Comparison of ENCODE assay signal across 2 cellular contexts in the genomic region with DNA sequence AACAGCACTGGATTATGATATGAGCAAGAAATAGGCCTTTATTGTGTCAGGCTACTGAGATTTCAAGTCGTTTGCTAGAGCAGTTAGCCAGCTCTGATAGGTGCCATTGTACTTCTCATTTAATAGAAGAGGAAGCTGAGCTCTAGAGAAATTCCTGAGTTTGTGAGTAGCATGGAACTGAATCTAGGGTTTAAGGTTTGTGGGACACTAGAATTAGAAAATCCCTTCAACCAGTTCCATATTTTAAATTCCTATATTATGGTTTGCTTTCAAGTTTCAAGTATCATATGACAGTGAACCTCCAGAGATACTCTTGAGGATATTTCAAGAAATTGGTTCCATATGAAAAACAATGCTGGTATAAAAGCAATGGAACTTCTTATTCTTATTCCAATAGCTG.
TF ChIP-seq lines count a peak whose summit lies in the region.

No MANE protein-coding gene starts in this region.

TF ChIP-seq in SK-N-SH treated with all-trans-retinoic acid at 6 μM for 48 hours, 23 proteins besides CTCF, POLR2A, EP300 and RAD21:
- TF ChIP-seq, protein P1, sequence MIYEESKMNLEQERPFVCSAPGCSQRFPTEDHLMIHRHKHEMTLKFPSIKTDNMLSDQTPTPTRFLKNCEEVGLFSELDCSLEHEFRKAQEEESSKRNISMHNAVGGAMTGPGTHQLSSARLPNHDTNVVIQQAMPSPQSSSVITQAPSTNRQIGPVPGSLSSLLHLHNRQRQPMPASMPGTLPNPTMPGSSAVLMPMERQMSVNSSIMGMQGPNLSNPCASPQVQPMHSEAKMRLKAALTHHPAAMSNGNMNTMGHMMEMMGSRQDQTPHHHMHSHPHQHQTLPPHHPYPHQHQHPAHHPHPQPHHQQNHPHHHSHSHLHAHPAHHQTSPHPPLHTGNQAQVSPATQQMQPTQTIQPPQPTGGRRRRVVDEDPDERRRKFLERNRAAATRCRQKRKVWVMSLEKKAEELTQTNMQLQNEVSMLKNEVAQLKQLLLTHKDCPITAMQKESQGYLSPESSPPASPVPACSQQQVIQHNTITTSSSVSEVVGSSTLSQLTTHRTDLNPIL (CRISPR knock-in tag; IDR thresholded peaks at IDR 0.05; ENCODE audit: low read depth): no peak
- TF ChIP-seq GLIS3 (CRISPR knock-in tag; IDR thresholded peaks at IDR 0.05) (no peak), ZC3H10 (CRISPR knock-in tag; IDR thresholded peaks at IDR 0.05) (no peak), ISL1 (CRISPR knock-in tag; IDR thresholded peaks at IDR 0.05) (no peak), ZNF565 (CRISPR knock-in tag; conservative IDR thresholded peaks at IDR 0.05; ENCODE audit: low read depth) (no peak), ZFP30 (CRISPR knock-in tag; IDR thresholded peaks at IDR 0.05) (no peak), ZNF70 (CRISPR knock-in tag; IDR thresholded peaks at IDR 0.05) (no peak), PPARA (CRISPR knock-in tag; IDR thresholded peaks at IDR 0.05; ENCODE audit: borderline replicate concordance) (no peak), ESRRG (CRISPR knock-in tag; IDR thresholded peaks at IDR 0.05) (no peak), ARNTL (CRISPR knock-in tag; IDR thresholded peaks at IDR 0.05; ENCODE audit: borderline replicate concordance, low read depth) (no peak), OSR1 (CRISPR knock-in tag; IDR thresholded peaks at IDR 0.05) (no peak), RARB (CRISPR knock-in tag; IDR thresholded peaks at IDR 0.05) (no peak), TOX (CRISPR knock-in tag; IDR thresholded peaks at IDR 0.05; ENCODE audit: borderline replicate concordance) (no peak), CSDC2 (CRISPR knock-in tag; IDR thresholded peaks at IDR 0.05) (no peak), BACH2 (CRISPR knock-in tag; IDR thresholded peaks at IDR 0.05; ENCODE audit: borderline replicate concordance) (no peak), ZFP3 (CRISPR knock-in tag; IDR thresholded peaks at IDR 0.05) (no peak), SNAI2 (CRISPR knock-in tag; IDR thresholded peaks at IDR 0.05) (no peak), TSHZ2 (CRISPR knock-in tag; IDR thresholded peaks at IDR 0.05) (no peak)
- TF ChIP-seq, protein P2, sequence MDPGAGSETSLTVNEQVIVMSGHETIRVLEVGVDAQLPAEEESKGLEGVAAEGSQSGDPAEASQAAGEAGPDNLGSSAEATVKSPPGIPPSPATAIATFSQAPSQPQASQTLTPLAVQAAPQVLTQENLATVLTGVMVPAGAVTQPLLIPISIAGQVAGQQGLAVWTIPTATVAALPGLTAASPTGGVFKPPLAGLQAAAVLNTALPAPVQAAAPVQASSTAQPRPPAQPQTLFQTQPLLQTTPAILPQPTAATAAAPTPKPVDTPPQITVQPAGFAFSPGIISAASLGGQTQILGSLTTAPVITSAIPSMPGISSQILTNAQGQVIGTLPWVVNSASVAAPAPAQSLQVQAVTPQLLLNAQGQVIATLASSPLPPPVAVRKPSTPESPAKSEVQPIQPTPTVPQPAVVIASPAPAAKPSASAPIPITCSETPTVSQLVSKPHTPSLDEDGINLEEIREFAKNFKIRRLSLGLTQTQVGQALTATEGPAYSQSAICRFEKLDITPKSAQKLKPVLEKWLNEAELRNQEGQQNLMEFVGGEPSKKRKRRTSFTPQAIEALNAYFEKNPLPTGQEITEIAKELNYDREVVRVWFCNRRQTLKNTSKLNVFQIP (CRISPR knock-in tag; IDR thresholded peaks at IDR 0.05; ENCODE audit: borderline replicate concordance, low read depth): no peak

TF ChIP-seq in SK-N-SH, 30 proteins besides CTCF, POLR2A, EP300 and RAD21 (continued from another document):
- TF ChIP-seq, protein P3, sequence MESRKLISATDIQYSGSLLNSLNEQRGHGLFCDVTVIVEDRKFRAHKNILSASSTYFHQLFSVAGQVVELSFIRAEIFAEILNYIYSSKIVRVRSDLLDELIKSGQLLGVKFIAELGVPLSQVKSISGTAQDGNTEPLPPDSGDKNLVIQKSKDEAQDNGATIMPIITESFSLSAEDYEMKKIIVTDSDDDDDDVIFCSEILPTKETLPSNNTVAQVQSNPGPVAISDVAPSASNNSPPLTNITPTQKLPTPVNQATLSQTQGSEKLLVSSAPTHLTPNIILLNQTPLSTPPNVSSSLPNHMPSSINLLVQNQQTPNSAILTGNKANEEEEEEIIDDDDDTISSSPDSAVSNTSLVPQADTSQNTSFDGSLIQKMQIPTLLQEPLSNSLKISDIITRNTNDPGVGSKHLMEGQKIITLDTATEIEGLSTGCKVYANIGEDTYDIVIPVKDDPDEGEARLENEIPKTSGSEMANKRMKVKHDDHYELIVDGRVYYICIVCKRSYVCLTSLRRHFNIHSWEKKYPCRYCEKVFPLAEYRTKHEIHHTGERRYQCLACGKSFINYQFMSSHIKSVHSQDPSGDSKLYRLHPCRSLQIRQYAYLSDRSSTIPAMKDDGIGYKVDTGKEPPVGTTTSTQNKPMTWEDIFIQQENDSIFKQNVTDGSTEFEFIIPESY (IDR thresholded peaks at IDR 0.05; ENCODE audit: borderline replicate concordance, low read depth): no peak
- TF ChIP-seq NRF1 (IDR thresholded peaks at IDR 0.05; ENCODE audit: low read depth, low read length) (no peak), GABPA (IDR thresholded peaks at IDR 0.05; ENCODE audit: low read depth) (no peak), FOSL2 (IDR thresholded peaks at IDR 0.05; ENCODE audit: borderline replicate concordance, low read depth) (no peak), CHD2 (IDR thresholded peaks at IDR 0.05; ENCODE audit: low read length, partially characterized antibody) (no peak), TEAD4 (IDR thresholded peaks at IDR 0.05; ENCODE audit: borderline replicate concordance, insufficient read depth) (no peak), FOXJ3 (CRISPR knock-in tag; IDR thresholded peaks at IDR 0.05) (no peak)
- TF ChIP-seq, protein P4, sequence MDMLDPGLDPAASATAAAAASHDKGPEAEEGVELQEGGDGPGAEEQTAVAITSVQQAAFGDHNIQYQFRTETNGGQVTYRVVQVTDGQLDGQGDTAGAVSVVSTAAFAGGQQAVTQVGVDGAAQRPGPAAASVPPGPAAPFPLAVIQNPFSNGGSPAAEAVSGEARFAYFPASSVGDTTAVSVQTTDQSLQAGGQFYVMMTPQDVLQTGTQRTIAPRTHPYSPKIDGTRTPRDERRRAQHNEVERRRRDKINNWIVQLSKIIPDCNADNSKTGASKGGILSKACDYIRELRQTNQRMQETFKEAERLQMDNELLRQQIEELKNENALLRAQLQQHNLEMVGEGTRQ (IDR thresholded peaks at IDR 0.05; ENCODE audit: borderline replicate concordance, low read depth, low read length): no peak
